In genomic region chr1:84847253-84848247, GRCh38 we compare ENCODE assay signal across 8 cellular contexts. TPM values are rescaled to one million over a fixed set of nuclear protein-coding genes. Genes with fewer than 3 reads are reported as not detected.
DNase-seq lines count a peak whose midpoint lies in the region; ATAC-seq, FAIRE-seq and TF ChIP-seq lines count a peak whose summit lies in the region.

No MANE protein-coding gene starts in this region.

- no peaks in the 10 kb centered on the region for H3K9me3 ChIP-seq in BE2C
- no peaks in the 10 kb centered on the region for H3K9me3 ChIP-seq in heart right ventricle
- H3K9me3 ChIP-seq in small intestine (ENCODE audit: control insufficient read depth, low read depth), result no peaks in the 10 kb centered on the region

- no peak for FAIRE-seq in small intestine (lab: Jason Lieb, UNC)

- no peaks in the 10 kb centered on the region for H3F3A ChIP-seq in GM23338 (replicated peaks; ENCODE audit: low read depth)

- DNase-seq in BE2C (peak; percentile 86), GM23338 (ENCODE audit: low spot score) (no peak), NCI-H2081 (lab: John Stamatoyannopoulos, UW) (peak; percentile 94 to 96), heart right ventricle (peak; percentile 57 to 63), small intestine (peak; percentile 20), GM10248 (ENCODE audit: extremely low spot score) (no peak), iPS-NIHi7 (ENCODE audit: extremely low spot score) (no peak)
- DNase-seq in activated naive CD4-positive, alpha-beta T cell treated with anti-CD3 and anti-CD28 coated beads, Interleukin-2, amount 50 U/mL, for 72 hours (ENCODE audit: low spot score in 2 of 2), result peak in 1 of 2 donors; percentile 11

- no peak overlapping the region for H3K4me3 ChIP-seq in BE2C (ENCODE audit: low read depth, low read length)
- no peak overlapping the region for H3K4me3 ChIP-seq in GM23338
- H3K4me3 ChIP-seq in heart right ventricle, result no peak overlapping the region
- no peak overlapping the region for H3K4me3 ChIP-seq in small intestine (ENCODE audit: low read depth in 1 of 2, low read length in 2 of 2)

- no peaks in the 10 kb centered on the region for H4K20me1 ChIP-seq in GM23338 (replicated peaks; ENCODE audit: insufficient read depth)

- H3K4me1 Mint-ChIP-seq in GM23338, result peaks cover 17% of the 10 kb centered on the region

- no peak overlapping the region for H2AFZ ChIP-seq in GM23338

- POLR2A ChIA-PET in GM10248 (lab: Yijun Ruan, JAX), result no interaction called here

- peaks cover 20% of the 10 kb centered on the region for H3K4me1 ChIP-seq in BE2C
- no peaks in the 10 kb centered on the region for H3K4me1 ChIP-seq in GM23338 (ENCODE audit: insufficient read depth)
- peaks cover 0 to 17% (median 11%) of the 10 kb centered on the region in 9 donors for H3K4me1 ChIP-seq in heart right ventricle
- no peaks in the 10 kb centered on the region for H3K4me1 ChIP-seq in small intestine (ENCODE audit: control insufficient read depth in 2 of 2, insufficient read depth in 1 of 2, low read depth in 1 of 2, low read length in 1 of 2)

- no peaks in the 10 kb centered on the region for H3K36me3 ChIP-seq in BE2C
- H3K36me3 ChIP-seq in GM23338 (ENCODE audit: insufficient read depth), result no peaks in the 10 kb centered on the region
- no peaks in the 10 kb centered on the region for H3K36me3 ChIP-seq in heart right ventricle
- no peaks in the 10 kb centered on the region for H3K36me3 ChIP-seq in small intestine (ENCODE audit: control insufficient read depth in 2 of 2, insufficient read depth in 2 of 2, low read length in 2 of 2)

- H3K27me3 ChIP-seq in BE2C (no peaks in the 10 kb centered on the region), GM23338 (ENCODE audit: insufficient read depth) (no peaks in the 10 kb centered on the region), heart right ventricle (no peaks in the 10 kb centered on the region), small intestine (ENCODE audit: control insufficient read depth in 2 of 2, insufficient read depth in 2 of 2, low read length in 2 of 2) (peaks cover 0 to 3% of the 10 kb centered on the region in 2 donors)

- H3K36me3 Mint-ChIP-seq in GM23338 (ENCODE audit: low read depth), result peaks cover 15% of the 10 kb centered on the region; the same call in 2 of the 3 replicates
- no peaks in the 10 kb centered on the region for H3K36me3 Mint-ChIP-seq in activated naive CD4-positive, alpha-beta T cell treated with anti-CD3 and anti-CD28 coated beads, Interleukin-2, amount 50 U/mL, for 72 hours

- 0 out of 2 replicates have a peak overlapping the region, but pooled peaks have one; percentile 46 for H3K27ac Mint-ChIP-seq in GM23338
- peak overlapping the region in 1 of 2 donors; percentile 45 for H3K27ac Mint-ChIP-seq in activated naive CD4-positive, alpha-beta T cell treated with anti-CD3 and anti-CD28 coated beads, Interleukin-2, amount 50 U/mL, for 72 hours

- TF ChIP-seq CTCF in BE2C (IDR thresholded peaks at IDR 0.05; ENCODE audit: low read depth, low read length) (no peak), GM23338 (conservative IDR thresholded peaks at IDR 0.05; ENCODE audit: low read depth in 2 of 2) (no peak), heart right ventricle (IDR thresholded peaks at IDR 0.05) (no peak), GM10248 (IDR thresholded peaks at IDR 0.05; ENCODE audit: control extremely low read depth, extremely low read depth, low read depth, missing control alignments) (no peak)

- intact Hi-C loops in heart right ventricle (cut with DNase I), result no loop called here

- H3K27me3 Mint-ChIP-seq in GM23338 (ENCODE audit: insufficient read depth, low read depth, poor library complexity), result peaks cover 1% of the 10 kb centered on the region

- 16 to 21% methylated on average over 5 of the region's 5 CpGs for WGBS in heart right ventricle, 2 donors
- 42 to 47% (median 46%) methylated on average over 5 of the region's 5 CpGs for WGBS in small intestine, 3 donors

- H3K4me2 ChIP-seq in GM23338, result no peak overlapping the region

- CTCF ChIA-PET in GM10248 (lab: Yijun Ruan, JAX), result interaction anchor here (0.9 to 1.6 kb wide), 4 partner anchors 8 to 23 kb away, joined by 3 to 5 read pairs (median 3); no protein-coding TSS in a partner anchor

- ATAC-seq in GM23338 (peak; percentile 35; the same call in 2 of the 3 replicates), heart right ventricle (peak; percentile 46 to 84 (median 80))
- peak; percentile 60 to 71 for ATAC-seq in activated naive CD4-positive, alpha-beta T cell treated with anti-CD3 and anti-CD28 coated beads, Interleukin-2, amount 50 U/mL, for 72 hours

- H3K9me2 ChIP-seq in GM23338 (ENCODE audit: insufficient read depth), result no peaks in the 10 kb centered on the region; the same call in 1 of the 2 replicates

- H3K79me2 ChIP-seq in GM23338 (replicated peaks; ENCODE audit: insufficient read depth), result no peaks in the 10 kb centered on the region

- no peak overlapping the region for H3K27ac ChIP-seq in GM23338 (ENCODE audit: low read depth)
- H3K27ac ChIP-seq in heart right ventricle, result peak overlapping the region in 6 of 10 donors; percentile 6 to 47 (median 22)
- no peak overlapping the region for H3K27ac ChIP-seq in small intestine (ENCODE audit: low read depth in 1 of 2, low read length in 1 of 2)

- no peaks in the 10 kb centered on the region for H3K9me3 Mint-ChIP-seq in GM23338
- peaks cover 0 to 8% of the 10 kb centered on the region in 2 donors for H3K9me3 Mint-ChIP-seq in activated naive CD4-positive, alpha-beta T cell treated with anti-CD3 and anti-CD28 coated beads, Interleukin-2, amount 50 U/mL, for 72 hours

- H3K4me3 Mint-ChIP-seq in GM23338, result no peak overlapping the region

TF ChIP-seq in GM23338, 12 proteins besides CTCF, POLR2A, EP300 and RAD21 (continues in another document):
- TF ChIP-seq ZNF331 (CRISPR knock-in tag; IDR thresholded peaks at IDR 0.05; ENCODE audit: low read depth), result no peak
- no peak for TF ChIP-seq ZNF462 (CRISPR knock-in tag; IDR thresholded peaks at IDR 0.05)
- no peak for TF ChIP-seq NANOG (IDR thresholded peaks at IDR 0.05; ENCODE audit: borderline replicate concordance)
- TF ChIP-seq EZH2phosphoT487 (IDR thresholded peaks at IDR 0.05; ENCODE audit: unreplicated experiment), result no peak

RNA-seq across cellular contexts. Expression of gene LPAR3, which starts 45.5 kb away (rescaled TPM):
- polyA plus RNA-seq in BE2C (2012; ENCODE audit: insufficient read depth, insufficient read length, low read depth), result 3.0 TPM
- 27.8 and 36.9 TPM in 2 replicates for total RNA-seq in GM23338 (2014; rRNA removed; shearing (Covaris generic))
- polyA plus RNA-seq in GM23338 (2016; fragmentation: Nextera tagmentation; extraction: Ambion mirVana) (8.4 and 10.4 TPM in 2 replicates), heart right ventricle (1 to 10 TPM; 4.7 to 8.4 TPM), small intestine (under 1 TPM in 1 of 3 donors, not detected in 2; 0.12 TPM)
- under 1 TPM in 1 of 2 donors, not detected in 1; 0.35 TPM for total RNA-seq in activated naive CD4-positive, alpha-beta T cell treated with anti-CD3 and anti-CD28 coated beads, Interleukin-2, amount 50 U/mL, for 72 hours
- total RNA-seq in heart right ventricle, result 10 to 100 TPM in 7 of 10 donors, 1 to 10 TPM in 3; 4.9 to 17.3 (median 11.9) TPM

Comparison
In these comparisons a context has a peak if more than half of its experiments do, and no peak if none do; other contexts are left out.
1. DNase-seq: peak in BE2C (single experiment), NCI-H2081 (2 of 2), heart right ventricle (2 of 2) and small intestine (single experiment); none in GM23338 (single experiment), GM10248 (single experiment) and iPS-NIHi7 (single experiment).
2. H3K27ac ChIP-seq: peak in heart right ventricle (6 of 10); none in GM23338 (single experiment) and small intestine (0 of 2).
3. RNA of gene LPAR3, which starts 45.5 kb away (total RNA-seq): 27.8 to 36.9 TPM in GM23338 and 4.9 to 17.3 TPM in heart right ventricle; 0.35 TPM in activated naive CD4-positive, alpha-beta T cell treated with anti-CD3 and anti-CD28 coated beads, Interleukin-2, amount 50 U/mL, for 72 hours; every median in the first group is over 4 times any median in the second.
4. Peak in every context shown above with its lines, with median percentiles within 50 percentile points of each other: ATAC-seq.